Comparison of ENCODE assay signal across 19 cellular contexts in genomic region chr2:84029903-84030559, GRCh38.
"Had no signal": no experiment of that assay in that cellular context is flagged by ENCODE, and none has a peak within 500 bp of the region (broad histone marks: within the 10 kb centered on the region; RNA-seq: fewer than 3 reads in every experiment).

No MANE protein-coding gene starts in this region.

- H3K4me1 ChIP-seq: colonic mucosa, heart right ventricle, right atrium auricular region, sigmoid colon had no signal

- H3K27ac Mint-ChIP-seq: naive thymus-derived CD4-positive, alpha-beta T cell; nephron progenitor cell; stimulated activated naive B cell treated with anti-CD40 and anti-IgM and Interleukin-4, amounts not matched to agents 10 μg/mL and 1 μg/mL and 100 μg/mL, for 72 hours had no signal

- H3K27me3 ChIP-seq: colonic mucosa, heart right ventricle, right atrium auricular region, sigmoid colon, transverse colon had no signal

- FAIRE-seq: islet of Langerhans had no signal

- H3K9me3 Mint-ChIP-seq: naive thymus-derived CD4-positive, alpha-beta T cell; nephron progenitor cell; stimulated activated naive B cell treated with anti-CD40 and anti-IgM and Interleukin-4, amounts not matched to agents 10 μg/mL and 1 μg/mL and 100 μg/mL, for 72 hours; stimulated activated naive CD8-positive, alpha-beta T cell treated with anti-CD3 and anti-CD28 coated beads, Interleukin-15, amount 100 ng/mL, for 72 hours had no signal

- H3K4me3 Mint-ChIP-seq: naive thymus-derived CD4-positive, alpha-beta T cell; nephron progenitor cell; stimulated activated naive B cell treated with anti-CD40 and anti-IgM and Interleukin-4, amounts not matched to agents 10 μg/mL and 1 μg/mL and 100 μg/mL, for 72 hours; stimulated activated naive CD8-positive, alpha-beta T cell treated with anti-CD3 and anti-CD28 coated beads, Interleukin-15, amount 100 ng/mL, for 72 hours had no signal

- H3K4me3 ChIP-seq: colonic mucosa, heart right ventricle, right atrium auricular region, sigmoid colon, skin epidermis, thoracic aorta, transverse colon had no signal

- DNase-seq: colonic mucosa; effector CD4-positive, alpha-beta T cell; foreskin melanocyte; heart right ventricle; hypothalamus; mammary epithelial cell; naive thymus-derived CD4-positive, alpha-beta T cell; nephron progenitor cell; posterior cingulate gyrus; sigmoid colon; stimulated activated CD4-positive, alpha-beta T cell treated with anti-CD3 and anti-CD28 coated beads, Interleukin-2, amount 100 ng/mL, for 24 hours; stimulated activated CD4-positive, alpha-beta T cell treated with anti-CD3 and anti-CD28 coated beads, Interleukin-4, amount 100 ng/mL, for 4 hours; stimulated activated naive B cell treated with anti-CD40 and anti-IgM and Interleukin-4, amounts not matched to agents 10 μg/mL and 1 μg/mL and 100 μg/mL, for 72 hours; stimulated activated naive CD8-positive, alpha-beta T cell treated with anti-CD3 and anti-CD28 coated beads, Interleukin-15, amount 100 ng/mL, for 72 hours; transverse colon had no signal

- H3K36me3 ChIP-seq: colonic mucosa, heart right ventricle, right atrium auricular region, sigmoid colon, thoracic aorta, transverse colon had no signal

- H3K9me3 ChIP-seq: colonic mucosa, heart right ventricle, right atrium auricular region, sigmoid colon, thoracic aorta, transverse colon had no signal

- H3K4me1 Mint-ChIP-seq: nephron progenitor cell; stimulated activated naive B cell treated with anti-CD40 and anti-IgM and Interleukin-4, amounts not matched to agents 10 μg/mL and 1 μg/mL and 100 μg/mL, for 72 hours had no signal

- H3K27ac ChIP-seq: colonic mucosa, heart right ventricle, right atrium auricular region, sigmoid colon, skin epidermis, thoracic aorta, transverse colon had no signal

- H3K27me3 Mint-ChIP-seq: naive thymus-derived CD4-positive, alpha-beta T cell; stimulated activated naive B cell treated with anti-CD40 and anti-IgM and Interleukin-4, amounts not matched to agents 10 μg/mL and 1 μg/mL and 100 μg/mL, for 72 hours; stimulated activated naive CD8-positive, alpha-beta T cell treated with anti-CD3 and anti-CD28 coated beads, Interleukin-15, amount 100 ng/mL, for 72 hours had no signal

- H3K36me3 Mint-ChIP-seq: naive thymus-derived CD4-positive, alpha-beta T cell; stimulated activated naive B cell treated with anti-CD40 and anti-IgM and Interleukin-4, amounts not matched to agents 10 μg/mL and 1 μg/mL and 100 μg/mL, for 72 hours had no signal
